Comparison of ENCODE assay signal across 9 cellular contexts in genomic region chr22:22752556-22753477, GRCh38.
DNase-seq lines count a peak whose midpoint lies in the region; ATAC-seq and TF ChIP-seq lines count a peak whose summit lies in the region.
"Had no signal": no experiment of that assay in that cellular context is flagged by ENCODE, and none has a peak within 500 bp of the region (broad histone marks: within the 10 kb centered on the region; RNA-seq: fewer than 3 reads in every experiment).

No MANE protein-coding gene starts in this region.

- H3K9ac ChIP-seq in H9 (ENCODE audit: extremely low read depth, insufficient read length, low read length), result no peak overlapping the region

- peak; percentile 47 for DNase-seq in left cardiac atrium
- no peak for DNase-seq in cardiac septum (ENCODE audit: low spot score)
- peak; percentile 45 for DNase-seq in SKM-1 (lab: John Stamatoyannopoulos, UW; ENCODE audit: unreplicated experiment)
- peak; percentile 69 for DNase-seq in fibroblast of villous mesenchyme (ENCODE audit: low read depth)
- DNase-seq in ureter (ENCODE audit: low spot score), result peak; percentile 60
- no peak for DNase-seq in H9
- no peak for DNase-seq in NCI-H2227 treated with DMSO at 0.1 percent for 48 hours (lab: John Stamatoyannopoulos, UW)
- no peak for DNase-seq in stimulated activated CD4-positive, alpha-beta T cell treated with anti-CD3 and anti-CD28 coated beads, Interleukin-12 subunit alpha, Interleukin-12 subunit beta, amount 100 ng/mL, for 4 hours

- H2AK5ac ChIP-seq in H9 (ENCODE audit: insufficient read length, low read length), result no peak overlapping the region

- intact Hi-C loops in left cardiac atrium (cut with DNase I) (no loop called here), cardiac septum (cut with DNase I) (no loop called here)

- no peak overlapping the region for H3K27ac Mint-ChIP-seq in H9
- H3K27ac Mint-ChIP-seq: activated T-helper 1 cell treated with anti-CD3 and anti-CD28 coated beads, Interleukin-12 subunit alpha, Interleukin-12 subunit beta, Interleukin-2, Interleukin-4 antibody, amounts not matched to agents 30 ng/mL and 10 ng/mL and 1 ng/mL, durations not matched to agents 14 hours and 24 hours and 36 hours had no signal

- H3K23ac ChIP-seq in H9 (ENCODE audit: insufficient read length, low read depth, low read length), result no peak overlapping the region

- no CpG with 5 or more reads among the region's 12 CpGs for WGBS in H9 (ENCODE audit: extremely low coverage, insufficient read length, low lambda C conversion rate)

- H3T11ph ChIP-seq in H9 (ENCODE audit: low read length), result no peak overlapping the region

- H3K56ac ChIP-seq in H9 (ENCODE audit: insufficient read length, low read depth, low read length), result no peak overlapping the region

- H2BK15ac ChIP-seq in H9 (ENCODE audit: low read depth, low read length), result no peak overlapping the region

- no peak overlapping the region for H2BK5ac ChIP-seq in H9 (ENCODE audit: insufficient read length, low read length)

- no peak overlapping the region for H4K8ac ChIP-seq in H9 (replicated peaks; ENCODE audit: insufficient read length, low read depth, low read length)

- H3K36me3 Mint-ChIP-seq in H9 (ENCODE audit: insufficient read depth in 1 of 3, low read depth in 3 of 3), result no peaks in the 10 kb centered on the region

- no peak overlapping the region for H3K4ac ChIP-seq in H9 (ENCODE audit: low read depth, low read length)

- H2AFZ ChIP-seq in H9 (ENCODE audit: low read length), result no peak overlapping the region

- no peak overlapping the region for H3K4me3 Mint-ChIP-seq in H9
- H3K4me3 Mint-ChIP-seq: activated T-helper 1 cell treated with anti-CD3 and anti-CD28 coated beads, Interleukin-12 subunit alpha, Interleukin-12 subunit beta, Interleukin-2, Interleukin-4 antibody, amounts not matched to agents 30 ng/mL and 10 ng/mL and 1 ng/mL, durations not matched to agents 14 hours and 24 hours and 36 hours had no signal

- H3K4me1 ChIP-seq in H9 (ENCODE audit: insufficient read depth, low read length), result no peaks in the 10 kb centered on the region

- no peak overlapping the region for H2BK12ac ChIP-seq in H9 (ENCODE audit: insufficient read length, low read depth, low read length)

- no peak overlapping the region for H2BK120ac ChIP-seq in H9 (ENCODE audit: low read depth, low read length, poor library complexity, severe bottlenecking)

- TF ChIP-seq CTCF in fibroblast of villous mesenchyme (IDR thresholded peaks at IDR 0.05; ENCODE audit: insufficient read depth, low read depth, low read length), result no peak
- no peak for TF ChIP-seq CTCF in H9 (conservative IDR thresholded peaks at IDR 0.05)

- peaks cover 13% of the 10 kb centered on the region for H3K27me3 ChIP-seq in H9 (ENCODE audit: insufficient read depth, low read length)

- H3K4me2 ChIP-seq in H9 (ENCODE audit: insufficient read depth, insufficient read length, low read length), result no peak overlapping the region

- no peak overlapping the region for H3K14ac ChIP-seq in H9 (ENCODE audit: insufficient read depth, low read length)

- no peaks in the 10 kb centered on the region for H3K4me1 Mint-ChIP-seq in H9

- H3K9me3 Mint-ChIP-seq in H9, result no peaks in the 10 kb centered on the region
- H3K9me3 Mint-ChIP-seq: activated T-helper 1 cell treated with anti-CD3 and anti-CD28 coated beads, Interleukin-12 subunit alpha, Interleukin-12 subunit beta, Interleukin-2, Interleukin-4 antibody, amounts not matched to agents 30 ng/mL and 10 ng/mL and 1 ng/mL, durations not matched to agents 14 hours and 24 hours and 36 hours had no signal

- no peaks in the 10 kb centered on the region for H3K79me1 ChIP-seq in H9 (ENCODE audit: insufficient read depth, low read depth, low read length, poor library complexity, severe bottlenecking)

- H3K23me2 ChIP-seq in H9 (ENCODE audit: insufficient read length, low read depth, low read length, poor library complexity, severe bottlenecking), result no peaks in the 10 kb centered on the region

- H2BK20ac ChIP-seq in H9 (ENCODE audit: low read depth, low read length, poor library complexity, severe bottlenecking), result no peak overlapping the region

- no peak overlapping the region for H3K18ac ChIP-seq in H9 (ENCODE audit: insufficient read length, low read depth, low read length)

- no peaks in the 10 kb centered on the region for H4K20me1 ChIP-seq in H9 (ENCODE audit: control insufficient read depth, insufficient read depth, insufficient read length)

- no peak overlapping the region for H4K5ac ChIP-seq in H9 (ENCODE audit: insufficient read length, low read depth, low read length)

- no peaks in the 10 kb centered on the region for H3K79me2 ChIP-seq in H9 (ENCODE audit: insufficient read depth, low read length)

- H4K91ac ChIP-seq in H9 (ENCODE audit: insufficient read length, low read depth, low read length), result no peak overlapping the region

- no peak overlapping the region for H3K4me3 ChIP-seq in fibroblast of villous mesenchyme (ENCODE audit: low read depth, low read length)

- peak; percentile 33 to 50 for ATAC-seq in left cardiac atrium

- no peaks in the 10 kb centered on the region for H3K9me3 ChIP-seq in H9 (ENCODE audit: control insufficient read depth, low read depth, low read length)

- H3K27ac ChIP-seq in H9 (ENCODE audit: insufficient read length, low read depth, low read length), result no peak overlapping the region

- peaks cover 99% of the 10 kb centered on the region for H3K27me3 Mint-ChIP-seq in H9 (ENCODE audit: low read depth)

Comparison
In these comparisons a context has a peak if more than half of its experiments do, and no peak if none do; other contexts are left out.
1. DNase-seq: peak in left cardiac atrium (single experiment), SKM-1 (single experiment), fibroblast of villous mesenchyme (single experiment) and ureter (single experiment); none in cardiac septum (single experiment), H9 (single experiment), NCI-H2227 treated with DMSO at 0.1 percent for 48 hours (single experiment) and stimulated activated CD4-positive, alpha-beta T cell treated with anti-CD3 and anti-CD28 coated beads, Interleukin-12 subunit alpha, Interleukin-12 subunit beta, amount 100 ng/mL, for 4 hours (single experiment).